In genomic region chr18:26963292-26963691, GRCh38 we compare ENCODE assay signal across 12 cellular contexts.
DNase-seq lines count a peak whose midpoint lies in the region; ATAC-seq and TF ChIP-seq lines count a peak whose summit lies in the region.
"Had no signal": no experiment of that assay in that cellular context is flagged by ENCODE, and none has a peak within 500 bp of the region (broad histone marks: within the 10 kb centered on the region; RNA-seq: fewer than 3 reads in every experiment).

No MANE protein-coding gene starts in this region.

- H2BK120ac ChIP-seq in H9 (ENCODE audit: low read depth, low read length, poor library complexity, severe bottlenecking): no peak overlapping the region

- ATAC-seq in GM21423 (IDR thresholded peaks at IDR 0.05; ENCODE audit: unreplicated experiment): no peak
- ATAC-seq: body of pancreas had no signal

- TF ChIP-seq CTCF in H9 (conservative IDR thresholded peaks at IDR 0.05) (peak; percentile 55), choroid plexus epithelial cell (conservative IDR thresholded peaks at IDR 0.05; ENCODE audit: low read depth, low read length) (peak; percentile 31), tibial artery (IDR thresholded peaks at IDR 0.05) (no peak)

- no peak overlapping the region for H3K4me2 ChIP-seq in H9 (ENCODE audit: insufficient read depth, insufficient read length, low read length)

- DNase-seq in H9: no peak
- DNase-seq in NCI-H460 (ENCODE audit: extremely low read depth, low read depth): peak; percentile 2
- DNase-seq in choroid plexus epithelial cell (ENCODE audit: low read depth): peak; percentile 22
- DNase-seq in medulla oblongata (ENCODE audit: extremely low spot score): peak; percentile 27
- DNase-seq in ureter (ENCODE audit: low spot score): no peak
- DNase-seq in AG08395 (ENCODE audit: low spot score): no peak
- no peak for DNase-seq in tibial artery
- DNase-seq: body of pancreas, substantia nigra had no signal

- H3K27ac Mint-ChIP-seq in H9: no peak overlapping the region
- H3K27ac Mint-ChIP-seq: progenitor cell of endocrine pancreas; T-helper 1 cell treated with Interleukin-12 subunit alpha and Interleukin-12 subunit beta and Interleukin-4 antibody, amounts not matched to agents 30 μg/mL and 1 μg/mL, for 36 hours had no signal

- H3K79me1 ChIP-seq in H9 (ENCODE audit: insufficient read depth, low read depth, low read length, poor library complexity, severe bottlenecking): no peaks in the 10 kb centered on the region

- H4K20me1 ChIP-seq in H9 (ENCODE audit: control insufficient read depth, insufficient read depth, insufficient read length): no peaks in the 10 kb centered on the region

- no peak overlapping the region for H4K8ac ChIP-seq in H9 (replicated peaks; ENCODE audit: insufficient read length, low read depth, low read length)

- peaks cover 7 to 9% of the 10 kb centered on the region in 2 experiments for H3K4me1 Mint-ChIP-seq in H9

- no peak overlapping the region for H3K4ac ChIP-seq in H9 (ENCODE audit: low read depth, low read length)

- H3K4me3 ChIP-seq in choroid plexus epithelial cell (ENCODE audit: low read depth, low read length): no peak overlapping the region
- H3K4me3 ChIP-seq in tibial artery: no peak overlapping the region
- H3K4me3 ChIP-seq: body of pancreas had no signal

- no peak overlapping the region for H3K9ac ChIP-seq in H9 (ENCODE audit: extremely low read depth, insufficient read length, low read length)

- H3K4me3 Mint-ChIP-seq in H9: no peak overlapping the region
- H3K4me3 Mint-ChIP-seq: T-helper 1 cell treated with Interleukin-12 subunit alpha and Interleukin-12 subunit beta and Interleukin-4 antibody, amounts not matched to agents 30 μg/mL and 1 μg/mL, for 36 hours had no signal

- H3K79me2 ChIP-seq in H9 (ENCODE audit: insufficient read depth, low read length): no peaks in the 10 kb centered on the region

- peaks cover 0 to 3% (median 0%) of the 10 kb centered on the region in 3 experiments; a peak in 3 of 7 replicates for H3K36me3 Mint-ChIP-seq in H9 (ENCODE audit: insufficient read depth in 1 of 3, low read depth in 3 of 3)

- no peak overlapping the region for H2BK5ac ChIP-seq in H9 (ENCODE audit: insufficient read length, low read length)

- no peaks in the 10 kb centered on the region for H3K23me2 ChIP-seq in H9 (ENCODE audit: insufficient read length, low read depth, low read length, poor library complexity, severe bottlenecking)

- intact Hi-C loops in tibial artery (cut with DNase I; ENCODE audit: low total_unique reads): no loop called here

- no peak overlapping the region for H3T11ph ChIP-seq in H9 (ENCODE audit: low read length)

- no peak overlapping the region for H3K56ac ChIP-seq in H9 (ENCODE audit: insufficient read length, low read depth, low read length)

- H4K91ac ChIP-seq in H9 (ENCODE audit: insufficient read length, low read depth, low read length): no peak overlapping the region

- no peak overlapping the region for H2BK20ac ChIP-seq in H9 (ENCODE audit: low read depth, low read length, poor library complexity, severe bottlenecking)

- no peaks in the 10 kb centered on the region for H3K36me3 ChIP-seq in tibial artery

- H3K27me3 Mint-ChIP-seq in H9 (ENCODE audit: low read depth): peaks cover 3% of the 10 kb centered on the region; the same call in 1 of the 2 replicates
- H3K27me3 Mint-ChIP-seq: progenitor cell of endocrine pancreas had no signal

- no CpG with 5 or more reads among the region's 3 CpGs for WGBS in H9 (ENCODE audit: extremely low coverage, insufficient read length, low lambda C conversion rate)

- H2AK5ac ChIP-seq in H9 (ENCODE audit: insufficient read length, low read length): no peak overlapping the region

- no peak overlapping the region for H2BK12ac ChIP-seq in H9 (ENCODE audit: insufficient read length, low read depth, low read length)

- H3K27me3 ChIP-seq in H9 (ENCODE audit: insufficient read depth, low read length): no peaks in the 10 kb centered on the region
- H3K27me3 ChIP-seq in tibial artery: no peaks in the 10 kb centered on the region
- H3K27me3 ChIP-seq: body of pancreas had no signal

- no peaks in the 10 kb centered on the region; a peak in 1 of 5 replicates for H3K9me3 Mint-ChIP-seq in H9
- H3K9me3 Mint-ChIP-seq: T-helper 1 cell treated with Interleukin-12 subunit alpha and Interleukin-12 subunit beta and Interleukin-4 antibody, amounts not matched to agents 30 μg/mL and 1 μg/mL, for 36 hours had no signal

- no peaks in the 10 kb centered on the region; the same call in 1 of the 2 replicates for H3K4me1 ChIP-seq in H9 (ENCODE audit: insufficient read depth, low read length)
- no peaks in the 10 kb centered on the region for H3K4me1 ChIP-seq in tibial artery
- H3K4me1 ChIP-seq: body of pancreas had no signal

- H3K9me3 ChIP-seq in H9 (ENCODE audit: control insufficient read depth, low read depth, low read length) (no peaks in the 10 kb centered on the region), tibial artery (no peaks in the 10 kb centered on the region)
- H3K9me3 ChIP-seq: body of pancreas had no signal

- H3K27ac ChIP-seq in H9 (ENCODE audit: insufficient read length, low read depth, low read length) (no peak overlapping the region), tibial artery (no peak overlapping the region)
- H3K27ac ChIP-seq: body of pancreas had no signal

- no peak overlapping the region for H2BK15ac ChIP-seq in H9 (ENCODE audit: low read depth, low read length)

- H4K5ac ChIP-seq in H9 (ENCODE audit: insufficient read length, low read depth, low read length): no peak overlapping the region

- no peak overlapping the region for H3K14ac ChIP-seq in H9 (ENCODE audit: insufficient read depth, low read length)

- no peak overlapping the region for H3K23ac ChIP-seq in H9 (ENCODE audit: insufficient read length, low read depth, low read length)

- H3K18ac ChIP-seq in H9 (ENCODE audit: insufficient read length, low read depth, low read length): no peak overlapping the region

- no peak overlapping the region for H2AFZ ChIP-seq in H9 (ENCODE audit: low read length)

Comparison
In these comparisons a context has a peak if more than half of its experiments do, and no peak if none do; other contexts are left out.
1. DNase-seq: peak in NCI-H460 (single experiment), choroid plexus epithelial cell (single experiment) and medulla oblongata (single experiment); none in H9 (single experiment), ureter (single experiment), AG08395 (single experiment) and tibial artery (0 of 2).
2. CTCF ChIP-seq: peak in H9 (single experiment) and choroid plexus epithelial cell (single experiment); none in tibial artery (0 of 2).